ENCODE assay signal across 6 cellular contexts in the genomic region with DNA sequence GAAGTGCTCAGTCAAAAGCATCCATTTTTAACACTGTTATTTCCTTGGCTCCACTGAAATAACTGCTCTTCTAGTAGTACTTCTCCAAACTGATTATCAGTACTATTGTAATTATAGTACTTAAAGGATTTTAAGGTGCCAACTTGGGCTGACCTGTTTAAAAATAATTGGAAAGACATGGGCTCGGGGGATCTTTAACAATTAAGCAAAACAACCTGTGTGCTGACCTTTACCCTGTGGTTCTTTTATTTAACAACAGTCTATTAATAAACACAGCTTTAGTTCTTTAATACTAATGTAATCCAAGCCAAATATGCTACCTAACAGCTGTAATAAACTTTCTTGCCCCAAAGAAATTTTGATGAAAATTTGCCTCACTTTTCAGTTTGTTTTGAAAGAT.
"Had no signal": no experiment of that assay in that cellular context is flagged by ENCODE, and none has a peak within 500 bp of the region (broad histone marks: within the 10 kb centered on the region; RNA-seq: fewer than 3 reads in every experiment).

No MANE protein-coding gene starts in this region.

- H3K4me3 ChIP-seq: GM23338 had no signal

- H3K4me3 Mint-ChIP-seq: GM23338, H9 had no signal

- FAIRE-seq: H1 had no signal

- H3K4me2 ChIP-seq: GM23338 had no signal

- H3K9me3 Mint-ChIP-seq: GM23338, H9 had no signal

- H3K27ac Mint-ChIP-seq: GM23338, H9 had no signal

- H3K4me1 Mint-ChIP-seq: GM23338, H9 had no signal

- H2AFZ ChIP-seq: GM23338 had no signal

- ATAC-seq: GM23338 had no signal

- DNase-seq: H9, HCEC 1CT, IMR-90, KBM-7 had no signal
